ENCODE assay signal across 1 cellular context in the genomic region with DNA sequence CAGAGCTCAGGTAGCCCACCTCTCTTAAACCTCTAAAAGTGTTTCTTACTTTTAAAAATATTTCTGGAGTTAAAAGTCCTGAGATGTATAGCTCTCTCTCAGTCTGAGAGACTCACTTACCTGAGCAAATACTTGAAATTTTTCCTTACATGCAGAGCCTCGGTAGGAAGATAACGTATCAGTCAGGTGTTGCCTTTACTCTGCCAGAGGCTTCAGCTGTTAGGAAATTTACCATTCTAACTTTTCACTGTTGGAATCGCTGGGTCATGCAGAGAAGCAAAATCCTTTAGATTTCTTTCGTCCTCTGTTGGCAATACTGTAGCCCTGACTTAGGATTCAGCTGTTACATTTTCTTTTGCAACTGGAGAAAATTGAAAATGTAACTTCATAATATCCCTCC.
TF ChIP-seq lines count a peak whose summit lies in the region.

No MANE protein-coding gene starts in this region.

TF ChIP-seq in WTC11, 78 proteins besides CTCF, POLR2A, EP300 and RAD21 (continued from another document):
- TF ChIP-seq, protein P1, sequence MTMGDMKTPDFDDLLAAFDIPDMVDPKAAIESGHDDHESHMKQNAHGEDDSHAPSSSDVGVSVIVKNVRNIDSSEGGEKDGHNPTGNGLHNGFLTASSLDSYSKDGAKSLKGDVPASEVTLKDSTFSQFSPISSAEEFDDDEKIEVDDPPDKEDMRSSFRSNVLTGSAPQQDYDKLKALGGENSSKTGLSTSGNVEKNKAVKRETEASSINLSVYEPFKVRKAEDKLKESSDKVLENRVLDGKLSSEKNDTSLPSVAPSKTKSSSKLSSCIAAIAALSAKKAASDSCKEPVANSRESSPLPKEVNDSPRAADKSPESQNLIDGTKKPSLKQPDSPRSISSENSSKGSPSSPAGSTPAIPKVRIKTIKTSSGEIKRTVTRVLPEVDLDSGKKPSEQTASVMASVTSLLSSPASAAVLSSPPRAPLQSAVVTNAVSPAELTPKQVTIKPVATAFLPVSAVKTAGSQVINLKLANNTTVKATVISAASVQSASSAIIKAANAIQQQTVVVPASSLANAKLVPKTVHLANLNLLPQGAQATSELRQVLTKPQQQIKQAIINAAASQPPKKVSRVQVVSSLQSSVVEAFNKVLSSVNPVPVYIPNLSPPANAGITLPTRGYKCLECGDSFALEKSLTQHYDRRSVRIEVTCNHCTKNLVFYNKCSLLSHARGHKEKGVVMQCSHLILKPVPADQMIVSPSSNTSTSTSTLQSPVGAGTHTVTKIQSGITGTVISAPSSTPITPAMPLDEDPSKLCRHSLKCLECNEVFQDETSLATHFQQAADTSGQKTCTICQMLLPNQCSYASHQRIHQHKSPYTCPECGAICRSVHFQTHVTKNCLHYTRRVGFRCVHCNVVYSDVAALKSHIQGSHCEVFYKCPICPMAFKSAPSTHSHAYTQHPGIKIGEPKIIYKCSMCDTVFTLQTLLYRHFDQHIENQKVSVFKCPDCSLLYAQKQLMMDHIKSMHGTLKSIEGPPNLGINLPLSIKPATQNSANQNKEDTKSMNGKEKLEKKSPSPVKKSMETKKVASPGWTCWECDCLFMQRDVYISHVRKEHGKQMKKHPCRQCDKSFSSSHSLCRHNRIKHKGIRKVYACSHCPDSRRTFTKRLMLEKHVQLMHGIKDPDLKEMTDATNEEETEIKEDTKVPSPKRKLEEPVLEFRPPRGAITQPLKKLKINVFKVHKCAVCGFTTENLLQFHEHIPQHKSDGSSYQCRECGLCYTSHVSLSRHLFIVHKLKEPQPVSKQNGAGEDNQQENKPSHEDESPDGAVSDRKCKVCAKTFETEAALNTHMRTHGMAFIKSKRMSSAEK (CRISPR knock-in tag; IDR thresholded peaks at IDR 0.05; ENCODE audit: borderline replicate concordance) = no peak
- TF ChIP-seq MYBL2 (CRISPR knock-in tag; IDR thresholded peaks at IDR 0.05) = no peak
